25 cellular contexts compared by ENCODE assay signal in genomic region chr4:177680308-177680707, GRCh38.
A peak's percentile ranks its signal among the peaks of the same experiment; 100 is the strongest.
DNase-seq lines count a peak whose midpoint lies in the region; ATAC-seq and TF ChIP-seq lines count a peak whose summit lies in the region.
"Had no signal": no experiment of that assay in that cellular context is flagged by ENCODE, and none has a peak within 500 bp of the region (broad histone marks: within the 10 kb centered on the region; RNA-seq: fewer than 3 reads in every experiment).

No MANE protein-coding gene starts in this region.

- H3K27ac Mint-ChIP-seq in activated CD4-positive, alpha-beta T cell treated with anti-CD3 and anti-CD28 coated beads, Interleukin-2, amount 10 ng/mL, durations not matched to agents 7 days and 5 days: peak overlapping the region; percentile 36
- H3K27ac Mint-ChIP-seq: activated CD8-positive, alpha-beta T cell treated with anti-CD3 and anti-CD28 coated beads, Interleukin-2, amount 10 ng/mL, durations not matched to agents 7 days and 5 days; activated naive CD8-positive, alpha-beta T cell; CD4-positive, CD25-positive, alpha-beta regulatory T cell; natural killer cell; stimulated activated naive CD8-positive, alpha-beta T cell treated with anti-CD3 and anti-CD28 coated beads, Interleukin-15, Interleukin-2, amounts not matched to agents 100 ng/mL and 50 ng/mL, for 24 hours had no signal

- peaks cover 6% of the 10 kb centered on the region for H3K4me1 Mint-ChIP-seq in activated CD4-positive, alpha-beta T cell treated with anti-CD3 and anti-CD28 coated beads, Interleukin-2, amount 10 ng/mL, durations not matched to agents 7 days and 5 days
- H3K4me1 Mint-ChIP-seq: CD4-positive, CD25-positive, alpha-beta regulatory T cell; natural killer cell had no signal

- WGBS in spleen, 5 donors: 55 to 65% (median 59%) methylated on average over 2 of the region's 2 CpGs

- no peak overlapping the region for H3K4me3 ChIP-seq in spleen
- H3K4me3 ChIP-seq: SK-N-MC, thoracic aorta had no signal

- CTCF ChIA-PET in activated CD4-positive, alpha-beta T cell treated with anti-CD3 and anti-CD28 coated beads, Interleukin-2, amount 10 ng/mL, durations not matched to agents 7 days and 5 days (lab: Charles Lee): no interaction called here

- intact Hi-C loops in spleen (cut with DNase I; ENCODE audit: low total_unique reads): no loop called here

- ATAC-seq in GM21717 (IDR thresholded peaks at IDR 0.05; ENCODE audit: unreplicated experiment) (peak; percentile 80), HG03342 (IDR thresholded peaks at IDR 0.05; ENCODE audit: unreplicated experiment) (peak; percentile 77), GM18520 (IDR thresholded peaks at IDR 0.05; ENCODE audit: unreplicated experiment) (no peak)
- ATAC-seq: activated CD8-positive, alpha-beta T cell treated with anti-CD3 and anti-CD28 coated beads, Interleukin-2, amount 10 ng/mL, durations not matched to agents 7 days and 5 days; HepG2; natural killer cell had no signal

- no peaks in the 10 kb centered on the region for H3K9me3 Mint-ChIP-seq in activated CD4-positive, alpha-beta T cell treated with anti-CD3 and anti-CD28 coated beads, Interleukin-2, amount 10 ng/mL, durations not matched to agents 7 days and 5 days
- H3K9me3 Mint-ChIP-seq: stimulated activated naive CD8-positive, alpha-beta T cell treated with anti-CD3 and anti-CD28 coated beads, Interleukin-15, Interleukin-2, amounts not matched to agents 100 ng/mL and 50 ng/mL, for 24 hours had no signal

- no peak for DNase-seq in activated CD4-positive, alpha-beta T cell treated with anti-CD3 and anti-CD28 coated beads, Interleukin-2, amount 10 ng/mL, durations not matched to agents 7 days and 5 days
- DNase-seq in activated CD4-positive, alpha-beta T cell treated with anti-CD3 and anti-CD28 coated beads, Interleukin-2, amount 50 U/mL, for 1 hour: no peak
- no peak for DNase-seq in stimulated activated CD4-positive, alpha-beta T cell treated with anti-CD3 and anti-CD28 coated beads, Interleukin-2, amount 100 ng/mL, for 48 hours
- no peak for DNase-seq in hippocampal formation (lab: John Stamatoyannopoulos, UW)
- DNase-seq in spleen: no peak
- DNase-seq: activated CD4-positive, alpha-beta T cell treated with anti-CD3 and anti-CD28 coated beads for 1 hour; activated CD8-positive, alpha-beta T cell treated with anti-CD3 and anti-CD28 coated beads, Interleukin-2, amount 10 ng/mL, durations not matched to agents 7 days and 5 days; activated effector memory CD4-positive, alpha-beta T cell treated with Interleukin-2 at 50 U/mL for 16 hours; anterior cingulate cortex; effector CD8-positive, alpha-beta T cell; EL; islet precursor cell; natural killer cell; NCI-H1694 treated with DMSO at 0.1 percent for 48 hours had no signal

- H3K36me3 ChIP-seq in spleen: no peaks in the 10 kb centered on the region
- H3K36me3 ChIP-seq: thoracic aorta had no signal

- no peak for TF ChIP-seq POLR2A in spleen (IDR thresholded peaks at IDR 0.05)

- no peaks in the 10 kb centered on the region for H3K9me3 ChIP-seq in spleen
- H3K9me3 ChIP-seq: thoracic aorta had no signal

- no peaks in the 10 kb centered on the region for H3K4me1 ChIP-seq in spleen

- H3K27me3 Mint-ChIP-seq in activated CD4-positive, alpha-beta T cell treated with anti-CD3 and anti-CD28 coated beads, Interleukin-2, amount 10 ng/mL, durations not matched to agents 7 days and 5 days: no peaks in the 10 kb centered on the region
- H3K27me3 Mint-ChIP-seq: activated naive CD8-positive, alpha-beta T cell; CD4-positive, CD25-positive, alpha-beta regulatory T cell; stimulated activated naive CD8-positive, alpha-beta T cell treated with anti-CD3 and anti-CD28 coated beads, Interleukin-15, Interleukin-2, amounts not matched to agents 100 ng/mL and 50 ng/mL, for 24 hours had no signal

- H3K36me3 Mint-ChIP-seq in activated CD4-positive, alpha-beta T cell treated with anti-CD3 and anti-CD28 coated beads, Interleukin-2, amount 10 ng/mL, durations not matched to agents 7 days and 5 days (ENCODE audit: low read depth): no peaks in the 10 kb centered on the region
- H3K36me3 Mint-ChIP-seq: activated naive CD8-positive, alpha-beta T cell; CD4-positive, CD25-positive, alpha-beta regulatory T cell; natural killer cell had no signal

- no peak overlapping the region for H3K4me3 Mint-ChIP-seq in activated CD4-positive, alpha-beta T cell treated with anti-CD3 and anti-CD28 coated beads, Interleukin-2, amount 10 ng/mL, durations not matched to agents 7 days and 5 days
- H3K4me3 Mint-ChIP-seq: activated CD8-positive, alpha-beta T cell treated with anti-CD3 and anti-CD28 coated beads, Interleukin-2, amount 10 ng/mL, durations not matched to agents 7 days and 5 days; activated naive CD8-positive, alpha-beta T cell; CD4-positive, CD25-positive, alpha-beta regulatory T cell; natural killer cell; stimulated activated naive CD8-positive, alpha-beta T cell treated with anti-CD3 and anti-CD28 coated beads, Interleukin-15, Interleukin-2, amounts not matched to agents 100 ng/mL and 50 ng/mL, for 24 hours had no signal

- H3K27ac ChIP-seq in spleen: no peak overlapping the region
- H3K27ac ChIP-seq: 22Rv1, HL-60, SK-N-MC, thoracic aorta had no signal

- no peaks in the 10 kb centered on the region for H3K27me3 ChIP-seq in spleen (replicated peaks in 1 of 7)

- TF ChIP-seq CTCF in spleen (IDR thresholded peaks at IDR 0.05 in 8 of 11, conservative IDR thresholded peaks at IDR 0.05 in 3 of 11): no peak

- POLR2A ChIA-PET in activated CD4-positive, alpha-beta T cell treated with anti-CD3 and anti-CD28 coated beads, Interleukin-2, amount 10 ng/mL, durations not matched to agents 7 days and 5 days (lab: Charles Lee): no interaction called here
